In the genomic region with DNA sequence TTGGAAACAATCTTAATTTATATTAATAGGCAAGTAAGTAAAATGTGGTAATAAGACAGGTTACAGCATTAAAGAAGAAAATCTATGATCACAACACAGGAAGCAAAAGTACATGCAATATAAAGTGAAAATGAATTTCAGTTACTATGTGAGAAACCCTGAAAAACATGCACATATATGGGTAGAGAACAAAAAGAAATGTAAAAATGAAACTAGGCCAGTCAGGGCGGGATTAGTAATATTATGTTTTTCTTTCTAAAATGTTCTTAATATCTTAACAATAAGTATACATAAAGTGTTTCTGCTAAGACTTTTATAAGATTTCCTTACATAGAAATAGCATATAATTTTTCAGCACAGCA, we compare ENCODE assay signal across 9 cellular contexts. TPM values are rescaled to one million over a fixed set of nuclear protein-coding genes. Genes with fewer than 3 reads are reported as not detected.
DNase-seq lines count a peak whose midpoint lies in the region; ATAC-seq and TF ChIP-seq lines count a peak whose summit lies in the region.
"Had no signal": no experiment of that assay in that cellular context is flagged by ENCODE, and none has a peak within 500 bp of the region (broad histone marks: within the 10 kb centered on the region; RNA-seq: fewer than 3 reads in every experiment).

No MANE protein-coding gene starts in this region.

- H3K27me3 ChIP-seq in OCI-LY3 (ENCODE audit: low read depth, low read length) = no peaks in the 10 kb centered on the region
- H3K27me3 ChIP-seq in neutrophil = no peaks in the 10 kb centered on the region
- no peaks in the 10 kb centered on the region for H3K27me3 ChIP-seq in vagina

- peak overlapping the region; percentile 76 for H3K27ac ChIP-seq in OCI-LY3 (ENCODE audit: low read length)
- peak overlapping the region; percentile 63 for H3K27ac ChIP-seq in neutrophil
- H3K27ac ChIP-seq in vagina = no peak overlapping the region

- peak overlapping the region; percentile 68 for H3K4me2 ChIP-seq in OCI-LY3 (ENCODE audit: low read length)

- H3K9me3 ChIP-seq in OCI-LY3 (ENCODE audit: insufficient read depth, low read length) (peaks cover 28% of the 10 kb centered on the region), neutrophil (no peaks in the 10 kb centered on the region), vagina (no peaks in the 10 kb centered on the region)

- H3K36me3 ChIP-seq in OCI-LY3 (replicated peaks; ENCODE audit: low read depth, low read length) (peaks cover 79% of the 10 kb centered on the region), neutrophil (no peaks in the 10 kb centered on the region), vagina (no peaks in the 10 kb centered on the region)

- H3K4me1 ChIP-seq in OCI-LY3 (ENCODE audit: low read length) = peaks cover 30% of the 10 kb centered on the region
- peaks cover 10 to 14% of the 10 kb centered on the region in 2 experiments for H3K4me1 ChIP-seq in neutrophil (ENCODE audit: control insufficient read depth in 1 of 2, insufficient read depth in 1 of 2, low read depth in 1 of 2, low read length in 1 of 2)
- H3K4me1 ChIP-seq in vagina = peaks cover 26% of the 10 kb centered on the region

- DNase-seq in vagina (ENCODE audit: extremely low spot score in 2 of 2) (no peak), AG08395 (ENCODE audit: low spot score) (no peak), activated gamma-delta T cell (lab: John Stamatoyannopoulos, UW) (no peak), SK-N-DZ (ENCODE audit: low spot score) (no peak)

- peak overlapping the region; percentile 14; the same call in 1 of the 2 replicates for H2AFZ ChIP-seq in OCI-LY3 (ENCODE audit: low read depth, low read length)

- peak overlapping the region; percentile 24 for H3K4me3 ChIP-seq in OCI-LY3 (ENCODE audit: low read length)
- H3K4me3 ChIP-seq in neutrophil (ENCODE audit: low read depth in 1 of 2, low read length in 1 of 2) = no peak overlapping the region
- no peak overlapping the region for H3K4me3 ChIP-seq in vagina

- intact Hi-C loops in vagina (cut with DNase I) = no loop called here

- H3K79me2 ChIP-seq in OCI-LY3 (ENCODE audit: low read length) = peaks cover 88% of the 10 kb centered on the region

- ATAC-seq in GM18520 (IDR thresholded peaks at IDR 0.05; ENCODE audit: unreplicated experiment) = peak; percentile 49
- ATAC-seq in GM21825 (IDR thresholded peaks at IDR 0.05; ENCODE audit: unreplicated experiment) = peak; percentile 51
- ATAC-seq: HCT116 had no signal

- no peak for TF ChIP-seq POLR2A in vagina (IDR thresholded peaks at IDR 0.05)

- 0 out of 2 replicates have a peak, but pooled peaks cover 6% of the 10 kb centered on the region for H4K20me1 ChIP-seq in OCI-LY3 (ENCODE audit: insufficient read depth, low read length)

- TF ChIP-seq CTCF in OCI-LY3 (IDR thresholded peaks at IDR 0.05; ENCODE audit: low read depth, low read length) (no peak), neutrophil (IDR thresholded peaks at IDR 0.05) (no peak), vagina (IDR thresholded peaks at IDR 0.05) (no peak)

- H3K9ac ChIP-seq in OCI-LY3 (ENCODE audit: low read length) = peak overlapping the region; percentile 47

RNA-seq across cellular contexts. Expression of a gene that starts 15.6 kb away (rescaled TPM):
- total RNA-seq in vagina = 4.7 TPM
- polyA plus RNA-seq in SK-N-DZ (2014; cell fraction: cytosol; rRNA removed) = 1.9 and 2.7 TPM in 2 replicates
- 1.8 and 2.9 TPM in 2 replicates for polyA plus RNA-seq in SK-N-DZ (2014; cell fraction: nucleus; rRNA removed)
